ENCODE assay signal across 9 cellular contexts in genomic region chr10:87054373-87055295, GRCh38. TPM values are rescaled to one million over a fixed set of nuclear protein-coding genes. Genes with fewer than 3 reads are reported as not detected.
DNase-seq lines count a peak whose midpoint lies in the region; ATAC-seq and TF ChIP-seq lines count a peak whose summit lies in the region.
"Had no signal": no experiment of that assay in that cellular context is flagged by ENCODE, and none has a peak within 500 bp of the region (broad histone marks: within the 10 kb centered on the region; RNA-seq: fewer than 3 reads in every experiment).

No MANE protein-coding gene starts in this region.

- peaks cover 24% of the 10 kb centered on the region for H3K36me3 Mint-ChIP-seq in activated T-helper 1 cell treated with anti-CD3 and anti-CD28 coated beads, Interleukin-12 subunit alpha, Interleukin-12 subunit beta, Interleukin-2, Interleukin-4 antibody, amounts not matched to agents 30 ng/mL and 10 ng/mL and 1 ng/mL, durations not matched to agents 14 hours and 24 hours and 36 hours (ENCODE audit: low read depth)
- peaks cover 50% of the 10 kb centered on the region for H3K36me3 Mint-ChIP-seq in activated T-helper 2 cell treated with anti-CD3 and anti-CD28 coated beads, Interferon-gamma antibody, Interleukin-2, Interleukin-4, amounts not matched to agents 10 μg/mL and 5 μg/mL and 100 μg/mL, durations not matched to agents 14 hours and 24 hours and 36 hours (ENCODE audit: low read depth)
- peaks cover 59% of the 10 kb centered on the region for H3K36me3 Mint-ChIP-seq in Caco-2 (ENCODE audit: insufficient read depth, unreplicated experiment)

- DNase-seq in SK-MEL-5 (ENCODE audit: low read depth, low spot score), result peak; percentile 3
- no peak for DNase-seq in Right ventricle myocardium superior
- peak; percentile 29 for DNase-seq in stimulated activated CD8-positive, alpha-beta memory T cell treated with anti-CD3 and anti-CD28 coated beads, Interleukin-4, amount 100 ng/mL, for 48 hours
- DNase-seq in activated T-helper 1 cell treated with anti-CD3 and anti-CD28 coated beads, Interleukin-12 subunit alpha, Interleukin-12 subunit beta, Interleukin-2, Interleukin-4 antibody, amounts not matched to agents 30 ng/mL and 10 ng/mL and 1 ng/mL, durations not matched to agents 14 hours and 24 hours and 36 hours (ENCODE audit: low spot score), result no peak
- no peak for DNase-seq in COLO668 (lab: John Stamatoyannopoulos, UW; ENCODE audit: unreplicated experiment)
- DNase-seq in activated T-helper 2 cell treated with anti-CD3 and anti-CD28 coated beads, Interferon-gamma antibody, Interleukin-2, Interleukin-4, amounts not matched to agents 10 μg/mL and 5 μg/mL and 100 μg/mL, durations not matched to agents 14 hours and 24 hours and 36 hours (ENCODE audit: low spot score), result no peak
- DNase-seq in Caco-2, result no peak

- no peaks in the 10 kb centered on the region for H3K27me3 ChIP-seq in Caco-2 (replicated peaks; ENCODE audit: control insufficient read depth, insufficient read depth, low read length)
- H3K27me3 ChIP-seq: neutrophil had no signal

- no TSS peak for BruUV-seq in Caco-2 (replicated peaks; lab: Mats Ljungman, UMichigan)

- no peak overlapping the region for H3K4me3 ChIP-seq in Caco-2 (ENCODE audit: low read depth, low read length)

- in situ Hi-C loops in SK-MEL-5 (cut with HindIII; ENCODE audit: low pct_unique_long_range_greater_than_20kb, low sequenced_read_pairs), result no loop called here

- H3K4me3 Mint-ChIP-seq in activated T-helper 1 cell treated with anti-CD3 and anti-CD28 coated beads, Interleukin-12 subunit alpha, Interleukin-12 subunit beta, Interleukin-2, Interleukin-4 antibody, amounts not matched to agents 30 ng/mL and 10 ng/mL and 1 ng/mL, durations not matched to agents 14 hours and 24 hours and 36 hours, result no peak overlapping the region
- no peak overlapping the region for H3K4me3 Mint-ChIP-seq in activated T-helper 2 cell treated with anti-CD3 and anti-CD28 coated beads, Interferon-gamma antibody, Interleukin-2, Interleukin-4, amounts not matched to agents 10 μg/mL and 5 μg/mL and 100 μg/mL, durations not matched to agents 14 hours and 24 hours and 36 hours (ENCODE audit: low read depth)
- H3K4me3 Mint-ChIP-seq in Caco-2 (ENCODE audit: unreplicated experiment), result no peak overlapping the region

- H3K27me3 Mint-ChIP-seq in activated T-helper 1 cell treated with anti-CD3 and anti-CD28 coated beads, Interleukin-12 subunit alpha, Interleukin-12 subunit beta, Interleukin-2, Interleukin-4 antibody, amounts not matched to agents 30 ng/mL and 10 ng/mL and 1 ng/mL, durations not matched to agents 14 hours and 24 hours and 36 hours (ENCODE audit: insufficient read depth), result no peaks in the 10 kb centered on the region
- no peaks in the 10 kb centered on the region for H3K27me3 Mint-ChIP-seq in activated T-helper 2 cell treated with anti-CD3 and anti-CD28 coated beads, Interferon-gamma antibody, Interleukin-2, Interleukin-4, amounts not matched to agents 10 μg/mL and 5 μg/mL and 100 μg/mL, durations not matched to agents 14 hours and 24 hours and 36 hours (ENCODE audit: low read depth)
- H3K27me3 Mint-ChIP-seq in Caco-2 (ENCODE audit: insufficient read depth, unreplicated experiment), result no peaks in the 10 kb centered on the region

- no peaks in the 10 kb centered on the region for H3K9me3 Mint-ChIP-seq in activated T-helper 1 cell treated with anti-CD3 and anti-CD28 coated beads, Interleukin-12 subunit alpha, Interleukin-12 subunit beta, Interleukin-2, Interleukin-4 antibody, amounts not matched to agents 30 ng/mL and 10 ng/mL and 1 ng/mL, durations not matched to agents 14 hours and 24 hours and 36 hours
- H3K9me3 Mint-ChIP-seq in activated T-helper 2 cell treated with anti-CD3 and anti-CD28 coated beads, Interferon-gamma antibody, Interleukin-2, Interleukin-4, amounts not matched to agents 10 μg/mL and 5 μg/mL and 100 μg/mL, durations not matched to agents 14 hours and 24 hours and 36 hours, result no peaks in the 10 kb centered on the region
- H3K9me3 Mint-ChIP-seq in Caco-2 (ENCODE audit: unreplicated experiment), result no peaks in the 10 kb centered on the region

- POLR2A ChIA-PET in Caco-2 (lab: Charles Lee), result no interaction called here

- no peak overlapping the region for H3K27ac Mint-ChIP-seq in activated T-helper 1 cell treated with anti-CD3 and anti-CD28 coated beads, Interleukin-12 subunit alpha, Interleukin-12 subunit beta, Interleukin-2, Interleukin-4 antibody, amounts not matched to agents 30 ng/mL and 10 ng/mL and 1 ng/mL, durations not matched to agents 14 hours and 24 hours and 36 hours
- no peak overlapping the region for H3K27ac Mint-ChIP-seq in activated T-helper 2 cell treated with anti-CD3 and anti-CD28 coated beads, Interferon-gamma antibody, Interleukin-2, Interleukin-4, amounts not matched to agents 10 μg/mL and 5 μg/mL and 100 μg/mL, durations not matched to agents 14 hours and 24 hours and 36 hours
- H3K27ac Mint-ChIP-seq in Caco-2 (ENCODE audit: unreplicated experiment), result no peak overlapping the region

- CTCF ChIA-PET in Caco-2 (lab: Charles Lee), result interaction anchor here (0.9 kb wide), 1 partner anchor 89 kb away, joined by 3 read pairs; no protein-coding TSS in a partner anchor

- peaks cover 10% of the 10 kb centered on the region for H3K36me3 ChIP-seq in Caco-2 (ENCODE audit: control insufficient read depth, insufficient read depth, low read length)

- no peaks in the 10 kb centered on the region for H3K9me3 ChIP-seq in Caco-2
- H3K9me3 ChIP-seq: neutrophil had no signal

- no peaks in the 10 kb centered on the region for H3K4me1 Mint-ChIP-seq in activated T-helper 1 cell treated with anti-CD3 and anti-CD28 coated beads, Interleukin-12 subunit alpha, Interleukin-12 subunit beta, Interleukin-2, Interleukin-4 antibody, amounts not matched to agents 30 ng/mL and 10 ng/mL and 1 ng/mL, durations not matched to agents 14 hours and 24 hours and 36 hours (ENCODE audit: low read depth)
- H3K4me1 Mint-ChIP-seq in activated T-helper 2 cell treated with anti-CD3 and anti-CD28 coated beads, Interferon-gamma antibody, Interleukin-2, Interleukin-4, amounts not matched to agents 10 μg/mL and 5 μg/mL and 100 μg/mL, durations not matched to agents 14 hours and 24 hours and 36 hours (ENCODE audit: low read depth), result no peaks in the 10 kb centered on the region
- no peaks in the 10 kb centered on the region for H3K4me1 Mint-ChIP-seq in Caco-2 (ENCODE audit: low read depth, unreplicated experiment)

- ATAC-seq in GM21529 (IDR thresholded peaks at IDR 0.05; ENCODE audit: unreplicated experiment) (peak; percentile 69), Right ventricle myocardium superior (ENCODE audit: poor library complexity) (peak; percentile 41)

- H3K4me1 ChIP-seq in Caco-2, result no peaks in the 10 kb centered on the region

- TF ChIP-seq CTCF in Caco-2 (IDR thresholded peaks at IDR 0.05; ENCODE audit: insufficient read depth in 1 of 2, low read depth in 1 of 2, low read length in 1 of 2, severe bottlenecking in 1 of 2, unreplicated experiment in 1 of 2), result no peak

- intact Hi-C loops in Right ventricle myocardium superior (cut with DNase I) (no loop called here), Caco-2 (cut with micrococcal nuclease; ENCODE audit: unreplicated experiment) (no loop called here)
- intact Hi-C loops in activated T-helper 1 cell treated with anti-CD3 and anti-CD28 coated beads, Interleukin-12 subunit alpha, Interleukin-12 subunit beta, Interleukin-2, Interleukin-4 antibody, amounts not matched to agents 30 ng/mL and 10 ng/mL and 1 ng/mL, durations not matched to agents 14 hours and 24 hours and 36 hours (cut with micrococcal nuclease), result loop anchor here (2.0 kb wide), 1 partner anchor 38 kb away; no protein-coding TSS in a partner anchor
- intact Hi-C loops in activated T-helper 2 cell treated with anti-CD3 and anti-CD28 coated beads, Interferon-gamma antibody, Interleukin-2, Interleukin-4, amounts not matched to agents 10 μg/mL and 5 μg/mL and 100 μg/mL, durations not matched to agents 14 hours and 24 hours and 36 hours (cut with micrococcal nuclease), result no loop called here

RNA-seq across cellular contexts. Expression of gene FAM25A, which starts 34.5 kb away (rescaled TPM):
- not detected in 2 replicates for total RNA-seq in SK-MEL-5 (2014; rRNA removed; shearing (Covaris generic))
- not detected in 2 replicates for polyA plus RNA-seq in SK-MEL-5 (2015; cell fraction: cytosol; rRNA removed)
- not detected in 2 replicates for polyA plus RNA-seq in SK-MEL-5 (2015; cell fraction: nucleus; rRNA removed)
- total RNA-seq in Right ventricle myocardium superior, result not detected
- not detected in 2 replicates for total RNA-seq in activated T-helper 1 cell treated with anti-CD3 and anti-CD28 coated beads, Interleukin-12 subunit alpha, Interleukin-12 subunit beta, Interleukin-2, Interleukin-4 antibody, amounts not matched to agents 30 ng/mL and 10 ng/mL and 1 ng/mL, durations not matched to agents 14 hours and 24 hours and 36 hours
- total RNA-seq in activated T-helper 2 cell treated with anti-CD3 and anti-CD28 coated beads, Interferon-gamma antibody, Interleukin-2, Interleukin-4, amounts not matched to agents 10 μg/mL and 5 μg/mL and 100 μg/mL, durations not matched to agents 14 hours and 24 hours and 36 hours, result not detected in 2 replicates
- total RNA-seq in Caco-2 (2022), result not detected in 2 replicates

RNA-seq across cellular contexts. Expression of gene GLUD1, which starts 40.0 kb away (rescaled TPM):
- 110 and 122 TPM in 2 replicates for total RNA-seq in SK-MEL-5 (2014; rRNA removed; shearing (Covaris generic))
- polyA plus RNA-seq in SK-MEL-5 (2015; cell fraction: cytosol; rRNA removed), result 71.2 and 87.7 TPM in 2 replicates
- polyA plus RNA-seq in SK-MEL-5 (2015; cell fraction: nucleus; rRNA removed), result 35.5 and 45.2 TPM in 2 replicates
- total RNA-seq in Right ventricle myocardium superior (101 TPM), Caco-2 (2022) (767 and 787 TPM in 2 replicates)
- total RNA-seq in activated T-helper 1 cell treated with anti-CD3 and anti-CD28 coated beads, Interleukin-12 subunit alpha, Interleukin-12 subunit beta, Interleukin-2, Interleukin-4 antibody, amounts not matched to agents 30 ng/mL and 10 ng/mL and 1 ng/mL, durations not matched to agents 14 hours and 24 hours and 36 hours, result 116 and 125 TPM in 2 replicates
- 105 and 109 TPM in 2 replicates for total RNA-seq in activated T-helper 2 cell treated with anti-CD3 and anti-CD28 coated beads, Interferon-gamma antibody, Interleukin-2, Interleukin-4, amounts not matched to agents 10 μg/mL and 5 μg/mL and 100 μg/mL, durations not matched to agents 14 hours and 24 hours and 36 hours

RNA-seq across cellular contexts. Expression of gene SHLD2, which starts 40.4 kb away (rescaled TPM):
- 32.0 and 32.6 TPM in 2 replicates for total RNA-seq in SK-MEL-5 (2014; rRNA removed; shearing (Covaris generic))
- polyA plus RNA-seq in SK-MEL-5 (2015; cell fraction: cytosol; rRNA removed), result 16.7 and 21.0 TPM in 2 replicates
- 30.7 and 31.4 TPM in 2 replicates for polyA plus RNA-seq in SK-MEL-5 (2015; cell fraction: nucleus; rRNA removed)
- total RNA-seq in Right ventricle myocardium superior, result 9.6 TPM
- 41.3 and 42.1 TPM in 2 replicates for total RNA-seq in activated T-helper 1 cell treated with anti-CD3 and anti-CD28 coated beads, Interleukin-12 subunit alpha, Interleukin-12 subunit beta, Interleukin-2, Interleukin-4 antibody, amounts not matched to agents 30 ng/mL and 10 ng/mL and 1 ng/mL, durations not matched to agents 14 hours and 24 hours and 36 hours
- total RNA-seq in activated T-helper 2 cell treated with anti-CD3 and anti-CD28 coated beads, Interferon-gamma antibody, Interleukin-2, Interleukin-4, amounts not matched to agents 10 μg/mL and 5 μg/mL and 100 μg/mL, durations not matched to agents 14 hours and 24 hours and 36 hours, result 39.9 and 41.7 TPM in 2 replicates
- total RNA-seq in Caco-2 (2022), result 49.3 and 51.0 TPM in 2 replicates

Comparison
In these comparisons a context has a peak if more than half of its experiments do, and no peak if none do; other contexts are left out.
1. DNase-seq: peak in SK-MEL-5 (single experiment) and stimulated activated CD8-positive, alpha-beta memory T cell treated with anti-CD3 and anti-CD28 coated beads, Interleukin-4, amount 100 ng/mL, for 48 hours (single experiment); none in Right ventricle myocardium superior (single experiment), activated T-helper 1 cell treated with anti-CD3 and anti-CD28 coated beads, Interleukin-12 subunit alpha, Interleukin-12 subunit beta, Interleukin-2, Interleukin-4 antibody, amounts not matched to agents 30 ng/mL and 10 ng/mL and 1 ng/mL, durations not matched to agents 14 hours and 24 hours and 36 hours (single experiment), COLO668 (single experiment), activated T-helper 2 cell treated with anti-CD3 and anti-CD28 coated beads, Interferon-gamma antibody, Interleukin-2, Interleukin-4, amounts not matched to agents 10 μg/mL and 5 μg/mL and 100 μg/mL, durations not matched to agents 14 hours and 24 hours and 36 hours (single experiment) and Caco-2 (0 of 2).